ENCODE assay signal across 9 cellular contexts in the genomic region with DNA sequence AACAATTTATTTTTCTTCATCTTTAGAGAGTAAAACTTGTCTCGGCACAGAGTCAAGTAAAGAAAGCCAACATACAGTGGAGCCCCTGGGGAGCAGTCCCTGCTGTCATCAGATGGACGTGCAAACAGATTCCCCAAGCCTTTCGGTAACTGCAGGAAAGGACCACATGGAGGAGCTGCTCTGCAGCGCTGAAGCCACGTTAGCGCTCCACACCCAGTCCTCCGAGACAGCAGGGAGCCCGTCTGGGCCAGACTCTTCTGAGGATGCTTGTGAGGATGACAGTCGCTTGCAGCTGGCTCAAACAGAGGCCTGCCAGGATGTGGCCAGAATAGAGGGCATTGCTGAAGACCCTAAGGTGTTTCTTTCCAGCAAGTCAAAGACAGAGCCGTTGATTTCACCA.
A peak's percentile ranks its signal among the peaks of the same experiment; 100 is the strongest.
DNase-seq lines count a peak whose midpoint lies in the region; ATAC-seq and TF ChIP-seq lines count a peak whose summit lies in the region.
"Had no signal": no experiment of that assay in that cellular context is flagged by ENCODE, and none has a peak within 500 bp of the region (broad histone marks: within the 10 kb centered on the region; RNA-seq: fewer than 3 reads in every experiment).

No MANE protein-coding gene starts in this region.

- no peak overlapping the region for H3K27ac Mint-ChIP-seq in nephron
- no peak overlapping the region for H3K27ac Mint-ChIP-seq in stimulated activated memory B cell treated with anti-CD40 and anti-IgM and Interleukin-4, amounts not matched to agents 10 μg/mL and 1 μg/mL and 100 μg/mL, for 72 hours

- no peak overlapping the region for H3K4me3 Mint-ChIP-seq in nephron
- H3K4me3 Mint-ChIP-seq in stimulated activated memory B cell treated with anti-CD40 and anti-IgM and Interleukin-4, amounts not matched to agents 10 μg/mL and 1 μg/mL and 100 μg/mL, for 72 hours, result no peak overlapping the region
- H3K4me3 Mint-ChIP-seq: central memory CD8-positive, alpha-beta T cell had no signal

- H3K27me3 Mint-ChIP-seq in nephron (ENCODE audit: low read depth), result no peaks in the 10 kb centered on the region
- no peaks in the 10 kb centered on the region for H3K27me3 Mint-ChIP-seq in stimulated activated memory B cell treated with anti-CD40 and anti-IgM and Interleukin-4, amounts not matched to agents 10 μg/mL and 1 μg/mL and 100 μg/mL, for 72 hours
- H3K27me3 Mint-ChIP-seq: central memory CD8-positive, alpha-beta T cell had no signal

- ATAC-seq in HG03039 (IDR thresholded peaks at IDR 0.05; ENCODE audit: unreplicated experiment) (no peak), GM19023 (IDR thresholded peaks at IDR 0.05; ENCODE audit: unreplicated experiment) (no peak)
- ATAC-seq in stimulated activated memory B cell treated with anti-CD40 and anti-IgM and Interleukin-4, amounts not matched to agents 10 μg/mL and 1 μg/mL and 100 μg/mL, for 72 hours, result no peak

- peaks cover 41% of the 10 kb centered on the region for H3K36me3 Mint-ChIP-seq in nephron (ENCODE audit: low read depth)
- H3K36me3 Mint-ChIP-seq in stimulated activated memory B cell treated with anti-CD40 and anti-IgM and Interleukin-4, amounts not matched to agents 10 μg/mL and 1 μg/mL and 100 μg/mL, for 72 hours, result peaks cover 54% of the 10 kb centered on the region

- H3K9me3 Mint-ChIP-seq in nephron, result no peaks in the 10 kb centered on the region
- H3K9me3 Mint-ChIP-seq in stimulated activated memory B cell treated with anti-CD40 and anti-IgM and Interleukin-4, amounts not matched to agents 10 μg/mL and 1 μg/mL and 100 μg/mL, for 72 hours, result peaks cover 4% of the 10 kb centered on the region

- TF ChIP-seq CTCF in nephron (IDR thresholded peaks at IDR 0.05; ENCODE audit: unreplicated experiment in 3 of 3), result peak; percentile 48 to 52 (median 51)

- peak; percentile 79 for DNase-seq in AG20443 (ENCODE audit: low spot score)
- peak; percentile 80 for DNase-seq in NCI-H460 (ENCODE audit: extremely low read depth, low read depth)
- peak; percentile 56 for DNase-seq in fibroblast of gingiva (ENCODE audit: low read depth)
- no peak for DNase-seq in stimulated activated CD4-positive, alpha-beta T cell treated with anti-CD3 and anti-CD28 coated beads, Interleukin-15, amount 100 ng/mL, for 24 hours

- peaks cover 4% of the 10 kb centered on the region for H3K4me1 Mint-ChIP-seq in nephron
- peaks cover 15% of the 10 kb centered on the region for H3K4me1 Mint-ChIP-seq in stimulated activated memory B cell treated with anti-CD40 and anti-IgM and Interleukin-4, amounts not matched to agents 10 μg/mL and 1 μg/mL and 100 μg/mL, for 72 hours
